Comparison of ENCODE assay signal across 9 cellular contexts in genomic region chr12:95790912-95791849, GRCh38. TPM values are rescaled to one million over a fixed set of nuclear protein-coding genes. Genes with fewer than 3 reads are reported as not detected.
A peak's percentile ranks its signal among the peaks of the same experiment; 100 is the strongest.
DNase-seq lines count a peak whose midpoint lies in the region; ATAC-seq and TF ChIP-seq lines count a peak whose summit lies in the region.
"Had no signal": no experiment of that assay in that cellular context is flagged by ENCODE, and none has a peak within 500 bp of the region (broad histone marks: within the 10 kb centered on the region; RNA-seq: fewer than 3 reads in every experiment).

No MANE protein-coding gene starts in this region.

- no peak overlapping the region for H3K27ac Mint-ChIP-seq in activated naive CD4-positive, alpha-beta T cell treated with anti-CD3 and anti-CD28 coated beads for 36 hours
- H3K27ac Mint-ChIP-seq in progenitor cell of endocrine pancreas = peak overlapping the region; percentile 92

- H3K27me3 ChIP-seq in cardiac muscle cell = peaks cover 98% of the 10 kb centered on the region

- H3K9me3 Mint-ChIP-seq in activated naive CD4-positive, alpha-beta T cell treated with anti-CD3 and anti-CD28 coated beads for 36 hours = no peaks in the 10 kb centered on the region
- H3K9me3 Mint-ChIP-seq in progenitor cell of endocrine pancreas (ENCODE audit: low read depth) = no peaks in the 10 kb centered on the region

- DNase-seq in D341Med (ENCODE audit: low spot score) = peak; percentile 52
- DNase-seq in KG1 (lab: John Stamatoyannopoulos, UW) = peak; percentile 12
- peak; percentile 45 for DNase-seq in activated naive CD4-positive, alpha-beta T cell treated with anti-CD3 and anti-CD28 coated beads for 36 hours
- DNase-seq in cardiac muscle cell (ENCODE audit: low read depth in 1 of 2, low spot score in 1 of 2) = peak; percentile 26 to 42
- DNase-seq in progenitor cell of endocrine pancreas (ENCODE audit: low spot score, unreplicated experiment) = peak; percentile 20
- DNase-seq in NCI-H2196 (lab: John Stamatoyannopoulos, UW; ENCODE audit: unreplicated experiment) = no peak
- no peak for DNase-seq in SHP77 (lab: John Stamatoyannopoulos, UW)

- H3K4me3 Mint-ChIP-seq in activated naive CD4-positive, alpha-beta T cell treated with anti-CD3 and anti-CD28 coated beads for 36 hours = peak overlapping the region; percentile 76
- peak overlapping the region; percentile 80 for H3K4me3 Mint-ChIP-seq in progenitor cell of endocrine pancreas (ENCODE audit: low read depth)

- no peaks in the 10 kb centered on the region for H3K36me3 ChIP-seq in cardiac muscle cell

- ATAC-seq in GM19351 (IDR thresholded peaks at IDR 0.05; ENCODE audit: unreplicated experiment) = no peak

- H3K27ac ChIP-seq in cardiac muscle cell = no peak overlapping the region
- H3K27ac ChIP-seq: KMS-11 had no signal

- peaks cover 13% of the 10 kb centered on the region for H3K4me1 Mint-ChIP-seq in activated naive CD4-positive, alpha-beta T cell treated with anti-CD3 and anti-CD28 coated beads for 36 hours (ENCODE audit: low read depth)
- H3K4me1 Mint-ChIP-seq in progenitor cell of endocrine pancreas (ENCODE audit: low read depth) = peaks cover 9% of the 10 kb centered on the region

- CTCF ChIA-PET in activated naive CD4-positive, alpha-beta T cell treated with anti-CD3 and anti-CD28 coated beads for 36 hours (lab: Charles Lee) = interaction anchor here (0.6 kb wide), 1 partner anchor 162 kb away, joined by 3 read pairs; no protein-coding TSS in a partner anchor

- H3K36me3 Mint-ChIP-seq in activated naive CD4-positive, alpha-beta T cell treated with anti-CD3 and anti-CD28 coated beads for 36 hours (ENCODE audit: low read depth) = no peaks in the 10 kb centered on the region
- H3K36me3 Mint-ChIP-seq in progenitor cell of endocrine pancreas (ENCODE audit: insufficient read depth) = no peaks in the 10 kb centered on the region

- H3K9me3 ChIP-seq in cardiac muscle cell (ENCODE audit: low read depth) = no peaks in the 10 kb centered on the region

- intact Hi-C loops in activated naive CD4-positive, alpha-beta T cell treated with anti-CD3 and anti-CD28 coated beads for 36 hours (cut with micrococcal nuclease) = no loop called here

- H3K4me1 ChIP-seq in cardiac muscle cell (ENCODE audit: low read depth) = no peaks in the 10 kb centered on the region

- TF ChIP-seq CTCF in cardiac muscle cell (IDR thresholded peaks at IDR 0.05; ENCODE audit: low read depth, low read length) (no peak), progenitor cell of endocrine pancreas (IDR thresholded peaks at IDR 0.05; ENCODE audit: unreplicated experiment) (no peak)

- peaks cover 50% of the 10 kb centered on the region for H3K27me3 Mint-ChIP-seq in activated naive CD4-positive, alpha-beta T cell treated with anti-CD3 and anti-CD28 coated beads for 36 hours (ENCODE audit: low read depth)
- peaks cover 53% of the 10 kb centered on the region for H3K27me3 Mint-ChIP-seq in progenitor cell of endocrine pancreas

- peak overlapping the region; percentile 50 for H3K4me3 ChIP-seq in cardiac muscle cell

RNA-seq across cellular contexts. Expression of gene NTN4, which starts 0.6 kb away (rescaled TPM):
- not detected for total RNA-seq in activated naive CD4-positive, alpha-beta T cell treated with anti-CD3 and anti-CD28 coated beads for 36 hours
- total RNA-seq in cardiac muscle cell = 0.86 and 1.2 TPM in 2 replicates
- polyA plus RNA-seq in cardiac muscle cell = 1.4 TPM in 1 of 2 replicates, not detected in the other
- 7.2 and 7.4 TPM in 2 replicates for total RNA-seq in progenitor cell of endocrine pancreas

Comparison
In these comparisons a context has a peak if more than half of its experiments do, and no peak if none do; other contexts are left out.
1. DNase-seq: peak in D341Med (single experiment), KG1 (single experiment), activated naive CD4-positive, alpha-beta T cell treated with anti-CD3 and anti-CD28 coated beads for 36 hours (single experiment), cardiac muscle cell (2 of 2) and progenitor cell of endocrine pancreas (single experiment); none in NCI-H2196 (single experiment) and SHP77 (0 of 2).